Comparison of ENCODE assay signal across 1 cellular context in genomic region chrX:31333181-31333831, GRCh38.
TF ChIP-seq lines count a peak whose summit lies in the region.

No MANE protein-coding gene starts in this region.

TF ChIP-seq in endothelial cell of umbilical vein, 7 proteins besides CTCF, POLR2A, EP300 and RAD21 (continued from another document):
- no peak for TF ChIP-seq MYC (IDR thresholded peaks at IDR 0.05; ENCODE audit: low read depth, low read length)
- no peak for TF ChIP-seq JUN (IDR thresholded peaks at IDR 0.05; ENCODE audit: borderline replicate concordance, insufficient read depth, insufficient read length, low read depth)
